Comparison of ENCODE assay signal across 15 cellular contexts in genomic region chr15:28849271-28849670, GRCh38. TPM values are rescaled to one million over a fixed set of nuclear protein-coding genes. Genes with fewer than 3 reads are reported as not detected.
"Had no signal": no experiment of that assay in that cellular context is flagged by ENCODE, and none has a peak within 500 bp of the region (broad histone marks: within the 10 kb centered on the region; RNA-seq: fewer than 3 reads in every experiment).

No MANE protein-coding gene starts in this region.

RNA-seq across cellular contexts. Expression of gene GOLGA6L7, which starts 0.8 kb away (rescaled TPM):
- total RNA-seq: activated B cell treated with CpG ODN at 0.5 μM for 24 hours; activated CD4-positive, alpha-beta memory T cell treated with anti-CD3 and anti-CD28 coated beads for 36 hours; activated CD4-positive, alpha-beta memory T cell treated with anti-CD3 and anti-CD28 coated beads, Interleukin-2, amount 10 ng/mL, durations not matched to agents 7 days and 5 days; activated CD4-positive, alpha-beta T cell treated with anti-CD3 and anti-CD28 coated beads for 36 hours; activated CD4-positive, alpha-beta T cell treated with anti-CD3 and anti-CD28 coated beads, Interleukin-2, amount 10 ng/mL, durations not matched to agents 24 days and 14 days; activated CD4-positive, alpha-beta T cell treated with anti-CD3 and anti-CD28 coated beads, Interleukin-2, amount 10 ng/mL, durations not matched to agents 7 days and 5 days; activated CD8-positive, alpha-beta memory T cell treated with anti-CD3 and anti-CD28 coated beads for 36 hours; activated CD8-positive, alpha-beta memory T cell treated with anti-CD3 and anti-CD28 coated beads, Interleukin-2, amount 10 ng/mL, durations not matched to agents 7 days and 5 days; activated CD8-positive, alpha-beta T cell treated with anti-CD3 and anti-CD28 coated beads for 36 hours; activated CD8-positive, alpha-beta T cell treated with anti-CD3 and anti-CD28 coated beads, Interleukin-2, amount 10 ng/mL, durations not matched to agents 7 days and 5 days; T-cell; T-helper 1 cell treated with Interleukin-12 subunit alpha and Interleukin-12 subunit beta and Interleukin-4 antibody, amounts not matched to agents 30 ng/mL and 1 ng/mL, for 36 hours; T-helper 17 cell; T-helper 2 cell treated with Interferon-gamma antibody and Interleukin-4, amounts not matched to agents 100 ng/mL and 5 ng/mL, for 36 hours; WTC11 had no signal

RNA-seq across cellular contexts. Expression of gene APBA2, which starts 36.5 kb away (rescaled TPM):
- total RNA-seq: activated B cell treated with CpG ODN at 0.5 μM for 24 hours had no signal
